Comparison of ENCODE assay signal across 22 cellular contexts in genomic region chr16:87366930-87367329, GRCh38.
"Had no signal": no experiment of that assay in that cellular context is flagged by ENCODE, and none has a peak within 500 bp of the region (broad histone marks: within the 10 kb centered on the region; RNA-seq: fewer than 3 reads in every experiment).

No MANE protein-coding gene starts in this region.

- H3K4me3 ChIP-seq: adrenal gland, colonic mucosa, Peyer's patch had no signal

- H3K27ac ChIP-seq: colonic mucosa, KMS-11 had no signal

- ATAC-seq: activated CD8-positive, alpha-beta T cell treated with anti-CD3 and anti-CD28 coated beads for 36 hours had no signal

- H3K9me3 ChIP-seq: adrenal gland, colonic mucosa, Peyer's patch had no signal

- H3K27ac Mint-ChIP-seq: activated naive CD8-positive, alpha-beta T cell had no signal

- H3K27me3 Mint-ChIP-seq: activated CD8-positive, alpha-beta T cell treated with anti-CD3 and anti-CD28 coated beads for 36 hours; activated naive CD8-positive, alpha-beta T cell had no signal

- H3K27me3 ChIP-seq: adrenal gland, colonic mucosa, Peyer's patch had no signal

- H3K4me2 ChIP-seq: KMS-11 had no signal

- DNase-seq: activated CD4-positive, CD25-positive, alpha-beta regulatory T cell; activated CD8-positive, alpha-beta memory T cell treated with anti-CD3 and anti-CD28 coated beads, Interleukin-2, amount 50 U/mL, for 4 hours; activated CD8-positive, alpha-beta T cell treated with anti-CD3 and anti-CD28 coated beads for 36 hours; activated effector memory CD4-positive, alpha-beta T cell treated with Interleukin-2 at 50 U/mL for 16 hours; activated naive CD4-positive, alpha-beta T cell treated with Interleukin-2 at 50 U/mL for 16 hours; activated T-cell treated with anti-CD3 and anti-CD28 coated beads, Interleukin-2, amount 50 U/mL, for 1 hour; anterior cingulate cortex; NCI-H1092 treated with DMSO at 0.1 percent for 48 hours; NCI-H1417 treated with DMSO at 0.1 percent for 48 hours; NCI-H1694; NCI-H2029 treated with DMSO at 0.1 percent for 48 hours; NCI-H510A treated with DMSO at 0.1 percent for 48 hours; NCI-H69; SIG-M5; T-helper 2 cell; T1000 had no signal

- H3K9ac ChIP-seq: KMS-11 had no signal

- H3K9me3 Mint-ChIP-seq: activated CD8-positive, alpha-beta T cell treated with anti-CD3 and anti-CD28 coated beads for 36 hours had no signal

- H3K4me3 Mint-ChIP-seq: activated CD8-positive, alpha-beta T cell treated with anti-CD3 and anti-CD28 coated beads for 36 hours; activated naive CD8-positive, alpha-beta T cell had no signal

- H3K36me3 ChIP-seq: colonic mucosa had no signal

- FAIRE-seq: TTC549 had no signal
